9 cellular contexts compared by ENCODE assay signal in genomic region chr18:33669589-33669988, GRCh38.
"Had no signal": no experiment of that assay in that cellular context is flagged by ENCODE, and none has a peak within 500 bp of the region (broad histone marks: within the 10 kb centered on the region; RNA-seq: fewer than 3 reads in every experiment).

No MANE protein-coding gene starts in this region.

- ATAC-seq: GM23338, K562 had no signal

- H3K27ac Mint-ChIP-seq: GM23338, H9 had no signal

- H3K4me2 ChIP-seq: GM23338 had no signal

- H3K4me3 Mint-ChIP-seq: GM23338, H9 had no signal

- FAIRE-seq: H1, H54, HTR-8/SVneo, K562 had no signal

- DNase-seq: H9, HCEC 1CT, IMR-90, KG1 had no signal

- H3K4me3 ChIP-seq: GM23338, K562 had no signal

- H3K9me3 Mint-ChIP-seq: GM23338, H9 had no signal

- H2AFZ ChIP-seq: GM23338 had no signal
